ENCODE assay signal across 18 cellular contexts in the genomic region with DNA sequence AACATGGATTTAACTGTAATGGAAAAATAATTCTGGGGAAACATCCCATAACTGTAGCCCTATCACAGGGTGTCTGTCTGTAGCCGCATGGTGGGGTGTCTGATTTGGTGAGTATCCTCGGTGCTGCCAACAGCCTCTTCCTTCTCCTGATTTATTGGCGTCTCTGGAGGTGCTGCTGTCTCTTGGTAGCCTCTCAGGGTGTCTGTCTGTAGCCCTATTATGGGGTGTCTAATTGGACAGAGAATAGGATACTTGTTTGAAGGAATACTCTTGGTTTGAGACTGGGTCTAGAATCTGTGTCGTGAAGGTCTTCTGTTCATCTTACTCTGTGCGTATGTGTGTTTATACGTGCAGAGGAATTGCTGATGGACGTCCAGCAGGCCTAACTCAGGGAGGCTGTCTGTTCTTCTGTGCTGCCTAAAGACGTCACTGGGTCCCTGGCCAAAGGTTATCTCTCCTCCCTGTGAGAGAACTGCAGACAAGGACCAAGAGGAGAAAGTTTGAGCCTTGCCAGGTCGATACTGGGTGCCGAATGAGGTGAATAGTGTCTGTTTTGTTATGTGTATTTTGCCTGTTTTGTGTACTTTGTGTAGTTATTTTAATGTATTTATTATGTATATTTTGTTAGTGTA. TPM values are rescaled to one million over a fixed set of nuclear protein-coding genes. Genes with fewer than 3 reads are reported as not detected.
DNase-seq lines count a peak whose midpoint lies in the region; FAIRE-seq and TF ChIP-seq lines count a peak whose summit lies in the region.
"Had no signal": no experiment of that assay in that cellular context is flagged by ENCODE, and none has a peak within 500 bp of the region (broad histone marks: within the 10 kb centered on the region; RNA-seq: fewer than 3 reads in every experiment).

No MANE protein-coding gene starts in this region.

- H3K27me3 Mint-ChIP-seq in activated CD4-positive, alpha-beta memory T cell treated with anti-CD3 and anti-CD28 coated beads for 36 hours, result no peaks in the 10 kb centered on the region

- CTCF ChIA-PET in activated CD4-positive, alpha-beta memory T cell treated with anti-CD3 and anti-CD28 coated beads for 36 hours (lab: Charles Lee), result no interaction called here

- H3K36me3 ChIP-seq in HUES48 (ENCODE audit: control insufficient read depth, insufficient read depth, low read length) (no peaks in the 10 kb centered on the region), transverse colon (no peaks in the 10 kb centered on the region)
- H3K36me3 ChIP-seq: BLaER1 treated with 17β-estradiol and CSF1 and Interleukin-3, amounts not matched to agents 10 nM and 100 nM had no signal

- H3K36me3 Mint-ChIP-seq in activated CD4-positive, alpha-beta memory T cell treated with anti-CD3 and anti-CD28 coated beads for 36 hours, result no peaks in the 10 kb centered on the region
- H3K36me3 Mint-ChIP-seq: CD4-positive, CD25-positive, alpha-beta regulatory T cell had no signal

- 78% methylated on average over 10 of the region's 10 CpGs; no CpG with 5 or more reads in 1 of the 2 donors for WGBS in transverse colon (ENCODE audit: low coverage in 1 of 2), 2 donors

- peak overlapping the region; percentile 53 for H3K27ac ChIP-seq in HUES48 (ENCODE audit: low read depth, low read length)
- no peak overlapping the region for H3K27ac ChIP-seq in transverse colon
- H3K27ac ChIP-seq: BLaER1 treated with 17β-estradiol and CSF1 and Interleukin-3, amounts not matched to agents 10 nM and 100 nM; HL-60 had no signal

- DNase-seq in ELF-1 (ENCODE audit: low read depth, low spot score), result peak; percentile 26
- peak; percentile 29 for DNase-seq in choroid plexus epithelial cell (ENCODE audit: low read depth)
- DNase-seq in mucosa of gallbladder (ENCODE audit: low spot score), result peak; percentile 30
- DNase-seq in GM12892 (ENCODE audit: insufficient read length), result no peak
- no peak for DNase-seq in transverse colon
- no peak for DNase-seq in NK-92 (lab: John Stamatoyannopoulos, UW; ENCODE audit: unreplicated experiment)
- DNase-seq in activated CD4-positive, alpha-beta memory T cell treated with anti-CD3 and anti-CD28 coated beads for 36 hours, result no peak
- DNase-seq: ACHN; CD4-positive, CD25-positive, alpha-beta regulatory T cell; DMS 273 treated with DMSO at 0.1 percent for 48 hours; DMS79; IMR-90 had no signal

- H3K4me3 ChIP-seq in HUES48 (ENCODE audit: low read depth, low read length), result 0 out of 2 replicates have a peak overlapping the region, but pooled peaks have one; percentile 28
- H3K4me3 ChIP-seq in choroid plexus epithelial cell (ENCODE audit: low read depth, low read length), result no peak overlapping the region
- no peak overlapping the region for H3K4me3 ChIP-seq in transverse colon
- H3K4me3 ChIP-seq: BLaER1 treated with 17β-estradiol and CSF1 and Interleukin-3, amounts not matched to agents 10 nM and 100 nM had no signal

- POLR2A ChIA-PET in activated CD4-positive, alpha-beta memory T cell treated with anti-CD3 and anti-CD28 coated beads for 36 hours (lab: Charles Lee), result no interaction called here

- intact Hi-C loops in transverse colon (cut with DNase I; ENCODE audit: low total_unique reads), result no loop called here
- intact Hi-C loops in activated CD4-positive, alpha-beta memory T cell treated with anti-CD3 and anti-CD28 coated beads for 36 hours (cut with micrococcal nuclease), result no loop called here

- H3K4me1 ChIP-seq in HUES48 (ENCODE audit: control insufficient read depth, insufficient read depth, low read length) (peaks cover 28% of the 10 kb centered on the region), transverse colon (peaks cover 0 to 3% (median 0%) of the 10 kb centered on the region in 4 donors)
- H3K4me1 ChIP-seq: BLaER1 treated with 17β-estradiol and CSF1 and Interleukin-3, amounts not matched to agents 10 nM and 100 nM had no signal

- FAIRE-seq in GM12892 (lab: Jason Lieb, UNC), result no peak
- FAIRE-seq: G401.6, GM12891, H54 had no signal

- in situ Hi-C loops in transverse colon (cut with MboI; ENCODE audit: low pct_ligation_motif_present in 1 of 4, low pct_unique_long_range_greater_than_20kb in 1 of 4, low sequenced_read_pairs in 3 of 4), result no loop called here

- no peak overlapping the region for H3K27ac Mint-ChIP-seq in activated CD4-positive, alpha-beta memory T cell treated with anti-CD3 and anti-CD28 coated beads for 36 hours

- no peak overlapping the region for H3K9ac ChIP-seq in HUES48 (ENCODE audit: low read depth, low read length)
- H3K9ac ChIP-seq: BLaER1 treated with 17β-estradiol and CSF1 and Interleukin-3, amounts not matched to agents 10 nM and 100 nM had no signal

- H3K9me3 ChIP-seq in HUES48 (ENCODE audit: control insufficient read depth, insufficient read depth, low read length) (peaks cover 32% of the 10 kb centered on the region), transverse colon (no peaks in the 10 kb centered on the region)

- H3K4me1 Mint-ChIP-seq in activated CD4-positive, alpha-beta memory T cell treated with anti-CD3 and anti-CD28 coated beads for 36 hours (ENCODE audit: low read depth), result no peaks in the 10 kb centered on the region
- H3K4me1 Mint-ChIP-seq: CD4-positive, CD25-positive, alpha-beta regulatory T cell had no signal

- no peak overlapping the region for H3K4me3 Mint-ChIP-seq in activated CD4-positive, alpha-beta memory T cell treated with anti-CD3 and anti-CD28 coated beads for 36 hours
- H3K4me3 Mint-ChIP-seq: CD4-positive, CD25-positive, alpha-beta regulatory T cell had no signal

- H3K27me3 ChIP-seq in HUES48 (ENCODE audit: control insufficient read depth, insufficient read depth, low read length) (no peaks in the 10 kb centered on the region), transverse colon (no peaks in the 10 kb centered on the region)
- H3K27me3 ChIP-seq: BLaER1 treated with 17β-estradiol and CSF1 and Interleukin-3, amounts not matched to agents 10 nM and 100 nM had no signal

- TF ChIP-seq CTCF in choroid plexus epithelial cell (conservative IDR thresholded peaks at IDR 0.05; ENCODE audit: low read depth, low read length) (no peak), transverse colon (IDR thresholded peaks at IDR 0.05) (no peak)

- no peak for TF ChIP-seq POLR2A in GM12892 (IDR thresholded peaks at IDR 0.05; ENCODE audit: low read depth, low read length)
- TF ChIP-seq POLR2A in transverse colon (IDR thresholded peaks at IDR 0.05), result no peak

- H3K9me3 Mint-ChIP-seq in activated CD4-positive, alpha-beta memory T cell treated with anti-CD3 and anti-CD28 coated beads for 36 hours, result no peaks in the 10 kb centered on the region

- no peak for TF ChIP-seq EP300 in transverse colon (IDR thresholded peaks at IDR 0.05; ENCODE audit: low read depth)

RNA-seq across cellular contexts. Expression of a gene that starts 18.9 kb away (rescaled TPM):
- 15.4 TPM for total RNA-seq in mucosa of gallbladder
- 4.1 TPM for polyA plus RNA-seq in GM12892 (2012; ENCODE audit: missing spikeins)
- 1 to 10 TPM; 2.2 to 6.4 (median 4.4) TPM for total RNA-seq in transverse colon
- total RNA-seq in activated CD4-positive, alpha-beta memory T cell treated with anti-CD3 and anti-CD28 coated beads for 36 hours, result 1 to 10 TPM; 4.7 to 5.6 TPM

Comparison
In these comparisons a context has a peak if more than half of its experiments do, and no peak if none do; other contexts are left out.
1. DNase-seq: peak in ELF-1 (single experiment), choroid plexus epithelial cell (single experiment) and mucosa of gallbladder (single experiment); none in GM12892 (single experiment), transverse colon (single experiment), NK-92 (single experiment) and activated CD4-positive, alpha-beta memory T cell treated with anti-CD3 and anti-CD28 coated beads for 36 hours (single experiment).